ENCODE assay signal across 8 cellular contexts in the genomic region with DNA sequence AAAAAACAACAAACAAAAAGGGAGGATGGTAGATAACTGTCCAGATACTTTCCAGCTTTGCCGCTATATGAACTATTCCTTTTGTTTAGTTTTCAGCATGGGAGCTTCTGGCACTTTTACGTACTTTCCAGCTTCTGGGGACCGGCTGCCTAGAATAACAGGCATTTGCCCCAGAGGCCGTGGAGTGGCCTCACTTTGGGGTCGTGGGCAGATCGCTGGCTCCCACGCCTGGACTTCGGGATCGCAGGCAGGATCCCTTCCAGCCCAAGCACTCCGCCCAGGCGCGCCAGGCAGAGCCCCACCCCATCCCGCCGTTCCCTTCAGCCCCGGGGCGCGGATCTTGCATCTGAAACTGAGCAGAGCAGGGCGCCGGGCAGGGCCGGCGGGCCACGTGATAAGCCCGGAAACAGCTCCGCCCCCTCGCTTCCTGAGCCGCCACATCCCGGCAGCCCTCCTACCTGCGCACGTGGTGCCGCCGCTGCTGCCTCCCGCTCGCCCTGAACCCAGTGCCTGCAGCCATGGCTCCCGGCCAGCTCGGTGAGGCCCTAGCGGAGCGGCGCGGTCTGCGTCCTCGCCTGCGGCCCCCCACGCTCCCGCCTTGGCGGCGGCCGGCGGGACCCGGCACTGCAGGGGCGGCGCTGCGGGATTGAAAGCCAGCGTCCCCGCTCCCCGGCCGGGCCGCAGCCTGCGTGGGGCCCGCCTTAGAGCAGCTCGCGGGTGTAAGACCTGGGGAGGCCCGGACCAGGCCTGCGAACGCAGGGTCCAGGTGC. TPM values are rescaled to one million over a fixed set of nuclear protein-coding genes. Genes with fewer than 3 reads are reported as not detected.
A peak's percentile ranks its signal among the peaks of the same experiment; 100 is the strongest.
DNase-seq lines count a peak whose midpoint lies in the region; ATAC-seq and TF ChIP-seq lines count a peak whose summit lies in the region.

ATIC (plus strand) TSS at position 435 of the 770 bp plus-strand sequence; CDS start at position 519, 84 bp downstream.

- peak within 1 kb of the TSS; percentile 100 for H2AFZ ChIP-seq in PC-3 (ENCODE audit: low read length)

- BruUV-seq in PC-3 (replicated peaks; lab: Mats Ljungman, UMichigan) = no TSS peak

- POLR2A ChIA-PET in PC-3 (lab: Charles Lee; ENCODE audit: unreplicated experiment) = interaction anchor here (0.6 to 0.7 kb wide), 3 partner anchors 102 to 1515 kb away, joined by 3 to 14 read pairs (median 4); no protein-coding TSS in a partner anchor

- no peaks in the 10 kb centered on the region for H3F3A ChIP-seq in PC-3 (ENCODE audit: low read length, unreplicated experiment)

- TF ChIP-seq RAD21 in Ishikawa (IDR thresholded peaks at IDR 0.05; ENCODE audit: low read depth) = no peak

- no peaks in the 10 kb centered on the region for H3K9me2 ChIP-seq in PC-3 (replicated peaks; ENCODE audit: low read length)

- DNase-seq in DMS114 treated with DMSO at 0.1 percent for 48 hours (lab: John Stamatoyannopoulos, UW; ENCODE audit: unreplicated experiment) = peak; percentile 82
- DNase-seq in PC-3 = peak; percentile 95
- peak; percentile 87 for DNase-seq in activated T-cell treated with anti-CD3 and anti-CD28 coated beads, Interleukin-2, amount 50 U/mL, for 1 hour
- DNase-seq in epithelial cell of proximal tubule (ENCODE audit: low read depth) = no peak
- peak; percentile 93 for DNase-seq in stimulated activated CD8-positive, alpha-beta memory T cell treated with anti-CD3 and anti-CD28 coated beads, Interleukin-4, amount 100 ng/mL, for 48 hours

- H3K4me3 ChIP-seq in PC-3 (ENCODE audit: low read length) (peak within 1 kb of the TSS; percentile 96), epithelial cell of proximal tubule (ENCODE audit: low read depth, low read length) (peak within 1 kb of the TSS; percentile 83), mucosa of rectum (ENCODE audit: low read length in 2 of 2) (peak within 1 kb of the TSS; percentile 88 to 96)

- H4K20me1 ChIP-seq in PC-3 (ENCODE audit: low read length) = no peaks in the 10 kb centered on the region

- H3K9me3 ChIP-seq in PC-3 (ENCODE audit: low read length) (no peaks in the 10 kb centered on the region), mucosa of rectum (ENCODE audit: control insufficient read depth in 2 of 2, low read length in 2 of 2) (no peaks in the 10 kb centered on the region)

- H3K27ac ChIP-seq in PC-3 (ENCODE audit: low read length) = peak within 1 kb of the TSS; percentile 72
- H3K27ac ChIP-seq in mucosa of rectum (ENCODE audit: low read depth in 2 of 2, low read length in 2 of 2) = peak within 1 kb of the TSS; percentile 73 to 78

- H3K27me3 ChIP-seq in PC-3 (ENCODE audit: low read length) (no peaks in the 10 kb centered on the region), mucosa of rectum (ENCODE audit: control insufficient read depth in 2 of 2, insufficient read depth in 2 of 2, low read length in 2 of 2) (no peaks in the 10 kb centered on the region)

- ATAC-seq in GM21576 (IDR thresholded peaks at IDR 0.05; ENCODE audit: unreplicated experiment) = peak; percentile 99
- ATAC-seq in PC-3 = peak; percentile 98

- CTCF ChIA-PET in PC-3 (lab: Charles Lee) = interaction anchor here (0.5 kb wide), 1 partner anchor 15 kb away, joined by 11 read pairs; no protein-coding TSS in a partner anchor

- H3K4me1 ChIP-seq in PC-3 (ENCODE audit: insufficient read depth, low read length) = peaks cover 49% of the 10 kb centered on the region
- peaks cover 4 to 6% of the 10 kb centered on the region in 2 donors for H3K4me1 ChIP-seq in mucosa of rectum (ENCODE audit: control insufficient read depth in 2 of 2, insufficient read depth in 2 of 2, low read length in 2 of 2)

- TF ChIP-seq EP300 in Ishikawa (IDR thresholded peaks at IDR 0.05; ENCODE audit: borderline replicate concordance) = no peak

- intact Hi-C loops in PC-3 (cut with micrococcal nuclease) = loop anchor here (2.0 to 10.0 kb wide), 2 partner anchors 43 to 223 kb away; no protein-coding TSS in a partner anchor

- peaks cover 47% of the 10 kb centered on the region for H3K79me2 ChIP-seq in PC-3 (ENCODE audit: low read length)

- H3K36me3 ChIP-seq in PC-3 (ENCODE audit: low read depth, low read length) (peaks cover 18% of the 10 kb centered on the region), mucosa of rectum (ENCODE audit: control insufficient read depth in 2 of 2, insufficient read depth in 2 of 2, low read length in 2 of 2) (no peaks in the 10 kb centered on the region)

- TF ChIP-seq CTCF in PC-3 (conservative IDR thresholded peaks at IDR 0.05; ENCODE audit: low read depth, low read length) (no peak), epithelial cell of proximal tubule (conservative IDR thresholded peaks at IDR 0.05; ENCODE audit: low read depth, low read length) (no peak)

- peak within 1 kb of the TSS; percentile 98 for H3K9ac ChIP-seq in PC-3 (ENCODE audit: low read length)
- peak within 1 kb of the TSS; percentile 81 to 87 for H3K9ac ChIP-seq in mucosa of rectum (ENCODE audit: low read depth in 1 of 2, low read length in 2 of 2)

- peak within 1 kb of the TSS; percentile 100 for H3K4me2 ChIP-seq in PC-3 (ENCODE audit: low read length)

TF ChIP-seq in Ishikawa, 13 proteins besides CTCF, POLR2A, EP300 and RAD21:
- no peak for TF ChIP-seq REST (IDR thresholded peaks at IDR 0.05; ENCODE audit: low read depth)
- peak; percentile 64 for TF ChIP-seq EGR1 (IDR thresholded peaks at IDR 0.05)
- TF ChIP-seq CEBPB (IDR thresholded peaks at IDR 0.05) = no peak; the same call in 1 of the 2 replicates
- peak; percentile 68; the same call in 1 of the 2 replicates for TF ChIP-seq YY1 (IDR thresholded peaks at IDR 0.05; ENCODE audit: low read depth)
- peak; percentile 98 for TF ChIP-seq USF1 (IDR thresholded peaks at IDR 0.05)
- TF ChIP-seq TEAD4 (IDR thresholded peaks at IDR 0.05) = no peak
- TF ChIP-seq TCF12 (IDR thresholded peaks at IDR 0.05; ENCODE audit: low read depth) = peak; percentile 44; the same call in 1 of the 2 replicates
- TF ChIP-seq NFIC (IDR thresholded peaks at IDR 0.05) = peak; percentile 63
- no peak for TF ChIP-seq CREB1 (IDR thresholded peaks at IDR 0.05; ENCODE audit: low read depth)
- TF ChIP-seq FOXM1 (IDR thresholded peaks at IDR 0.05; ENCODE audit: borderline replicate concordance, low read depth) = peak; percentile 15; the same call in 1 of the 2 replicates
- TF ChIP-seq ZBTB7A (IDR thresholded peaks at IDR 0.05; ENCODE audit: low read depth) = peak; percentile 52; the same call in 1 of the 2 replicates
- TF ChIP-seq, protein P1, sequence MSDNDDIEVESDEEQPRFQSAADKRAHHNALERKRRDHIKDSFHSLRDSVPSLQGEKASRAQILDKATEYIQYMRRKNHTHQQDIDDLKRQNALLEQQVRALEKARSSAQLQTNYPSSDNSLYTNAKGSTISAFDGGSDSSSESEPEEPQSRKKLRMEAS (IDR thresholded peaks at IDR 0.05) = peak; percentile 99
- TF ChIP-seq TAF1 (IDR thresholded peaks at IDR 0.05; ENCODE audit: low read depth) = peak; percentile 63
TF ChIP-seq in Ishikawa: peak in this region for 9.

RNA-seq across cellular contexts. Expression of gene ATIC, which starts in this region (rescaled TPM):
- total RNA-seq in PC-3 (2014; rRNA removed) (41.7 and 78.8 TPM in 2 replicates), epithelial cell of proximal tubule (58.3 and 77.2 TPM in 2 replicates)
